Comparison of ENCODE assay signal across 1 cellular context in the genomic region with DNA sequence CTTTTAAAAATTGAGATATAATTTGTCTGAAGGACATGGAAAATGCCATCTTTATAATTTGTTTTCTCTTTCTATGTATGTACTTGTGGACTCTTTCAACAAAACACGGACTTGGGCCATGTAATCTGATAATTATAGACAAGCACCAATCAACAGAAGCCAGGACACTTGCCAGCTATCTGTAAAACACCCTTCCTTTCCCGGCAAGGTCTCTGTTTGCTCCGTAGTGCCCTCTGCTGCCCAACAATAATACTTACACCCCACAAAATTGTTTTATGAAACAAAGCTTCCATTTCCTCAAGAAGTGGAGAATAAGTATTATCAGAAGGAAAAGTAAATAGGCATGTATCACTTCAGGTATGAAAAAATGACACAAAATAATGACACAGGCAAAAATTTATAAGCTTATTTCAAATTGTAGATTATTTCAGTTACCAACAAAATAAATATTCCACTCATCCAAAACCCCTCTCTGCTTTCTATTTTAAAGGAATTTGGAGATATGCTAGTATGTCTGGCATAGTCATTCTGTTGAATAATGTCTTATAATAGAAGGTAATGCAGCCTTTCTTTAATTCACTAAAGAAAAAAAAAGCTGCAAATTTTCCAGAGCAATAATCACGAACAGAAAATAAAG.
TF ChIP-seq lines count a peak whose summit lies in the region.

No MANE protein-coding gene starts in this region.

TF ChIP-seq in IMR-90, 13 proteins besides CTCF, POLR2A, EP300 and RAD21:
- TF ChIP-seq SMC3 (IDR thresholded peaks at IDR 0.05; ENCODE audit: low read depth, low read length) = peak; percentile 78
- no peak for TF ChIP-seq RFX5 (IDR thresholded peaks at IDR 0.05; ENCODE audit: low read depth, low read length)
- no peak for TF ChIP-seq FOS (IDR thresholded peaks at IDR 0.05; ENCODE audit: low read depth, low read length)
- TF ChIP-seq, protein P1, sequence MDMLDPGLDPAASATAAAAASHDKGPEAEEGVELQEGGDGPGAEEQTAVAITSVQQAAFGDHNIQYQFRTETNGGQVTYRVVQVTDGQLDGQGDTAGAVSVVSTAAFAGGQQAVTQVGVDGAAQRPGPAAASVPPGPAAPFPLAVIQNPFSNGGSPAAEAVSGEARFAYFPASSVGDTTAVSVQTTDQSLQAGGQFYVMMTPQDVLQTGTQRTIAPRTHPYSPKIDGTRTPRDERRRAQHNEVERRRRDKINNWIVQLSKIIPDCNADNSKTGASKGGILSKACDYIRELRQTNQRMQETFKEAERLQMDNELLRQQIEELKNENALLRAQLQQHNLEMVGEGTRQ (IDR thresholded peaks at IDR 0.05; ENCODE audit: low read depth, low read length) = no peak
- TF ChIP-seq MXI1 (IDR thresholded peaks at IDR 0.05; ENCODE audit: borderline replicate concordance, low read depth, low read length) = no peak
- no peak for TF ChIP-seq NFE2L2 (IDR thresholded peaks at IDR 0.05; ENCODE audit: low read depth, low read length)
TF ChIP-seq in IMR-90: peak in this region for 1.
